In the genomic region with DNA sequence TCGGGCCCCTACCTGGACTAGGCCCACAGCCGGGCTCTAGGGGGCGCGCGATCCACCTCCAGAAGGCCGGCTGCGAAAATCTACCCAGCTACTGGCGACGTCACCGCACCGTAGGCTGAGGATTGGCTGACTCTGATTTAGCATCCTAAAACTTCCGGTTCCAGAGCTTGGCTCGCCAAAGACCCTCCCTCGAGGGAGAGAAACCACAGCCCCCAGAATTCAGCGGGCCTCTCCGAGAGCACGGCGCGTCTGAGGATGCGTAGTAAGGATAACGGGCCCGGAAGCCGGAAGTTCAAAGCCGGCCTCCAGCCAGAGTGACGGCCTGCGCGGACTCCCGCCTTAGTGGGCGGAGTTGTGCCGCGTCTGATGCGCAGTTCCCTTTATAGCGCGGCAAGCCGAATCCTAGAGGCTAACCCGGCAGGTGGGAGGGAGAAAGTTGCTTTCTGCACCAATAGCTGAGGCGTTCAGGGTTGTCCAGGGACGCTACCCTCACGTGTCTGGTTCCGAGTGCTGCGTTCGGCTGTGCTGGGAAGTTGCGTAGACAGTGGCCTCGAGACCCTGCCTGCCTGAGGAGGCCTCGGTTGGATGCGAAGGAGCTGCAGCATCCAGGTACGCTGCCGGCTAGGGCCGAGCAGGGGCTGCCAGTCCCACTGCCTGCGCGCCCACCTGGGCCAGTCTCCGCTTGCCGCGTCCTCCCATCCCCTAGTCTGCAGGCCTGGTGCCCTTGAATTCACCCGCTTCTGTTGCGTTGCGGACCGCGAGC, we compare ENCODE assay signal across 8 cellular contexts. TPM values are rescaled to one million over a fixed set of nuclear protein-coding genes. Genes with fewer than 3 reads are reported as not detected.
DNase-seq lines count a peak whose midpoint lies in the region; ATAC-seq and TF ChIP-seq lines count a peak whose summit lies in the region.

A gene (plus strand): TSS at position 544 of the 763 bp plus-strand sequence. CDS start 7,808 bp downstream, outside the sequence.

- WGBS in esophagus, 2 donors = 0% methylated on average over 59 of the region's 59 CpGs

- H3K4me3 Mint-ChIP-seq in activated T-cell treated with anti-CD3 and anti-CD28 coated beads, Interleukin-2, amount 50 U/mL, for 4 hours = peak within 1 kb of the TSS; percentile 99

- peaks cover 41% of the 10 kb centered on the region for H3K4me1 Mint-ChIP-seq in activated T-cell treated with anti-CD3 and anti-CD28 coated beads, Interleukin-2, amount 50 U/mL, for 4 hours (ENCODE audit: low read depth)

- H3K9ac ChIP-seq in muscle layer of colon (ENCODE audit: low read length) = peak within 1 kb of the TSS; percentile 97

- no peaks in the 10 kb centered on the region for H3K9me3 Mint-ChIP-seq in activated T-cell treated with anti-CD3 and anti-CD28 coated beads, Interleukin-2, amount 50 U/mL, for 4 hours

- H3K27ac ChIP-seq in esophagus (ENCODE audit: low read depth in 2 of 2, low read length in 1 of 2) (peak within 1 kb of the TSS; percentile 94 to 99), muscle layer of colon (ENCODE audit: low read depth, low read length) (peak within 1 kb of the TSS; percentile 99)

- DNase-seq in DMS53 (lab: John Stamatoyannopoulos, UW) (peak; percentile 100), KBM-7 (peak; percentile 100)
- DNase-seq in activated T-cell treated with anti-CD3 and anti-CD28 coated beads, Interleukin-2, amount 50 U/mL, for 4 hours = peak; percentile 99
- DNase-seq in stimulated activated CD8-positive, alpha-beta memory T cell treated with anti-CD3 and anti-CD28 coated beads, Interleukin-7, amount 100 ng/mL, for 4 hours (ENCODE audit: low read depth in 2 of 2) = peak; percentile 97 to 99

- H3K4me1 ChIP-seq in esophagus (ENCODE audit: control insufficient read depth in 2 of 2, insufficient read depth in 2 of 2, low read length in 1 of 2) (peaks cover 2 to 14% of the 10 kb centered on the region in 2 donors), muscle layer of colon (ENCODE audit: insufficient read depth, low read length) (peaks cover 25% of the 10 kb centered on the region)

- H3K36me3 ChIP-seq in esophagus (ENCODE audit: control insufficient read depth in 2 of 2, insufficient read depth in 2 of 2, low read length in 1 of 2) (no peaks in the 10 kb centered on the region), muscle layer of colon (ENCODE audit: insufficient read depth, low read length) (peaks cover 6% of the 10 kb centered on the region)

- no peaks in the 10 kb centered on the region for H3K9me3 ChIP-seq in esophagus (ENCODE audit: control insufficient read depth in 2 of 2, insufficient read depth in 1 of 2, low read depth in 1 of 2, low read length in 1 of 2)
- no peaks in the 10 kb centered on the region for H3K9me3 ChIP-seq in muscle layer of colon (ENCODE audit: low read length)

- peaks cover 10% of the 10 kb centered on the region for H3K36me3 Mint-ChIP-seq in activated T-cell treated with anti-CD3 and anti-CD28 coated beads, Interleukin-2, amount 50 U/mL, for 4 hours (ENCODE audit: insufficient read depth)

- peak; percentile 75 for ATAC-seq in GM21619 (IDR thresholded peaks at IDR 0.05; ENCODE audit: unreplicated experiment)
- ATAC-seq in activated T-cell treated with anti-CD3 and anti-CD28 coated beads, Interleukin-2, amount 50 U/mL, for 4 hours = peak; percentile 91 to 92

- in situ Hi-C loops in KBM-7 (cut with MboI; ENCODE audit: low pct_unique_long_range_greater_than_20kb, low sequenced_read_pairs) = no loop called here

- H3K4me3 ChIP-seq in esophagus (ENCODE audit: low read depth in 1 of 2, low read length in 2 of 2) (peak within 1 kb of the TSS; percentile 80 to 87), muscle layer of colon (ENCODE audit: low read depth in 1 of 2, low read length in 2 of 2) (peak within 1 kb of the TSS; percentile 77 to 100)

- H3K27me3 Mint-ChIP-seq in activated T-cell treated with anti-CD3 and anti-CD28 coated beads, Interleukin-2, amount 50 U/mL, for 4 hours (ENCODE audit: low read depth) = no peaks in the 10 kb centered on the region

- H3K27me3 ChIP-seq in esophagus (ENCODE audit: control insufficient read depth in 1 of 2, insufficient read depth in 2 of 2, low read length in 2 of 2) = no peaks in the 10 kb centered on the region
- no peaks in the 10 kb centered on the region for H3K27me3 ChIP-seq in muscle layer of colon (ENCODE audit: control insufficient read depth in 1 of 2, insufficient read depth in 2 of 2, low read length in 2 of 2)

TF ChIP-seq in PFSK-1, 5 proteins besides CTCF, POLR2A, EP300 and RAD21:
- TF ChIP-seq FOXP2 (optimal IDR thresholded peaks at IDR 0.05; ENCODE audit: borderline replicate concordance, extremely low read depth, extremely low read length, insufficient read depth) = peak; percentile 56
- TF ChIP-seq, protein P1, sequence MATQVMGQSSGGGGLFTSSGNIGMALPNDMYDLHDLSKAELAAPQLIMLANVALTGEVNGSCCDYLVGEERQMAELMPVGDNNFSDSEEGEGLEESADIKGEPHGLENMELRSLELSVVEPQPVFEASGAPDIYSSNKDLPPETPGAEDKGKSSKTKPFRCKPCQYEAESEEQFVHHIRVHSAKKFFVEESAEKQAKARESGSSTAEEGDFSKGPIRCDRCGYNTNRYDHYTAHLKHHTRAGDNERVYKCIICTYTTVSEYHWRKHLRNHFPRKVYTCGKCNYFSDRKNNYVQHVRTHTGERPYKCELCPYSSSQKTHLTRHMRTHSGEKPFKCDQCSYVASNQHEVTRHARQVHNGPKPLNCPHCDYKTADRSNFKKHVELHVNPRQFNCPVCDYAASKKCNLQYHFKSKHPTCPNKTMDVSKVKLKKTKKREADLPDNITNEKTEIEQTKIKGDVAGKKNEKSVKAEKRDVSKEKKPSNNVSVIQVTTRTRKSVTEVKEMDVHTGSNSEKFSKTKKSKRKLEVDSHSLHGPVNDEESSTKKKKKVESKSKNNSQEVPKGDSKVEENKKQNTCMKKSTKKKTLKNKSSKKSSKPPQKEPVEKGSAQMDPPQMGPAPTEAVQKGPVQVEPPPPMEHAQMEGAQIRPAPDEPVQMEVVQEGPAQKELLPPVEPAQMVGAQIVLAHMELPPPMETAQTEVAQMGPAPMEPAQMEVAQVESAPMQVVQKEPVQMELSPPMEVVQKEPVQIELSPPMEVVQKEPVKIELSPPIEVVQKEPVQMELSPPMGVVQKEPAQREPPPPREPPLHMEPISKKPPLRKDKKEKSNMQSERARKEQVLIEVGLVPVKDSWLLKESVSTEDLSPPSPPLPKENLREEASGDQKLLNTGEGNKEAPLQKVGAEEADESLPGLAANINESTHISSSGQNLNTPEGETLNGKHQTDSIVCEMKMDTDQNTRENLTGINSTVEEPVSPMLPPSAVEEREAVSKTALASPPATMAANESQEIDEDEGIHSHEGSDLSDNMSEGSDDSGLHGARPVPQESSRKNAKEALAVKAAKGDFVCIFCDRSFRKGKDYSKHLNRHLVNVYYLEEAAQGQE (IDR thresholded peaks at IDR 0.05; ENCODE audit: insufficient read depth in 1 of 2, low read depth in 2 of 2, low read length in 2 of 2) = no peak
- peak; percentile 90; the same call in 1 of the 2 replicates for TF ChIP-seq SIN3A (IDR thresholded peaks at IDR 0.05; ENCODE audit: borderline replicate concordance, insufficient read depth, low read length)
- peak; percentile 92 for TF ChIP-seq POLR2AphosphoS5 (IDR thresholded peaks at IDR 0.05; ENCODE audit: low read depth, low read length)
- TF ChIP-seq TAF1 (IDR thresholded peaks at IDR 0.05; ENCODE audit: borderline replicate concordance, insufficient read depth, low read length) = peak; percentile 87; the same call in 1 of the 2 replicates

RNA-seq across cellular contexts. Expression of the gene that starts here (rescaled TPM):
- 72.5 TPM for polyA plus RNA-seq in PFSK-1 (2012; ENCODE audit: insufficient read length, low read depth)
- total RNA-seq in activated T-cell treated with anti-CD3 and anti-CD28 coated beads, Interleukin-2, amount 50 U/mL, for 4 hours = 10 to 100 TPM; 45.9 to 50.1 (median 46.5) TPM
- 10 to 100 TPM; 22.8 to 56.8 TPM for polyA plus RNA-seq in esophagus

Comparison
In these comparisons a context has a peak if more than half of its experiments do, and no peak if none do; other contexts are left out.
1. Peak in every context shown above with its lines: DNase-seq, ATAC-seq, H3K4me3 ChIP-seq and H3K27ac ChIP-seq.